8 cellular contexts compared by ENCODE assay signal in the genomic region with DNA sequence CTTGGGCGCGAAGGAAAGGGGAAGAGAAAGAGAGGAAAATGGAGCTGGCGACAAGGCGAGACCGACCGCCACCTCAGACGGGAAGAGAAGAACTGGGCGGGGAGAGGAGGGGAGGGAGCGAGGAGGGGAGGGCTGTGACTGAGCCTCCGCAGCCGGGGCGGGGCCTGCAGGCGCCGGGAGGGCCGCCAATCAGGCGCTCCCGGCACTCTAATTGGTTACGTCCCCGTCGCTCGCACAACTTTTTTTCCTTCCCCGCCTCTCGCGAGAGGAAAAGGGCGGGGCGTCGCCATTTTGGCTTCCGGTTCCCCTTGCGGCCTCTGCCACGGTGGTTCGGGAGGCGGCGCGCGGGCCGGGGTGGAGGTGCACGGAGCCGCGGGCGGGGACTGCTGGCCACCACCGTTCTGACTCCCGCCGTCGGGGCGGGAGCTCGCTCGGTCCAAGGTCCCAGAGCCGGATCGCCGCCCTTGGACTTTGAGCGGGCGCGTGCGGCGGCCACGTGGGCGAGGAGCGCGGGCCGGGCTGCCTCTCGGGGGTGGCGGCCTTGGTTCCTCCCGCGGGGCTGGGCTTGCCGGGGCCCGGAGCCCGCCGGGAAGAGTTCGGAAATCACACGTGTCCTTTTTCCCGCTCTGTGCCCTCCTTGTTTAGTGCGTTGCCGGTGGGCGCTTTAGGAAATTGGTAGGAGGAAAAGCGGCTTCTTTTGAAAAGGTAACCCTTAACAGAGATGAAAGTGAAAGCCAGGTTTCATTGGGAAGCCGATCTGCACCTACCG. TPM values are rescaled to one million over a fixed set of nuclear protein-coding genes. Genes with fewer than 3 reads are reported as not detected.
DNase-seq lines count a peak whose midpoint lies in the region; ATAC-seq, FAIRE-seq and TF ChIP-seq lines count a peak whose summit lies in the region.

Gene GDI2, minus strand, starts transcription at position 94 of the 769 bp plus-strand sequence. CDS start 176 bp downstream, outside the sequence.

- peak in 1 of 2 experiments; percentile 55; a peak in 1 of 3 replicates for TF ChIP-seq EP300 in H1 (IDR thresholded peaks at IDR 0.05; ENCODE audit: borderline replicate concordance in 1 of 2, low read depth in 2 of 2, low read length in 2 of 2)

- POLR2A ChIA-PET in H1 (lab: Charles Lee; ENCODE audit: partially characterized antibody): interaction anchor here (0.7 to 2.6 kb wide), 23 partner anchors 8 to 120 kb away, joined by 3 to 22 read pairs (median 4); partner anchors contain the start of genes ANKRD16 and FBH1

- H3K4me3 ChIP-seq in HUES48 (ENCODE audit: low read depth, low read length) (peak within 1 kb of the TSS; percentile 98), NT2/D1 (ENCODE audit: insufficient read length, low read depth) (peak within 1 kb of the TSS; percentile 82), H1 (ENCODE audit: extremely low read depth in 1 of 4, insufficient read depth in 2 of 4, low read depth in 3 of 4, low read length in 4 of 4) (peak within 1 kb of the TSS; percentile 90 to 98 (median 94)), mesenchymal stem cell (ENCODE audit: insufficient read depth in 1 of 2, low read depth in 1 of 2, low read length in 2 of 2) (peak within 1 kb of the TSS; percentile 98 to 100)

- TSS peak; percentile 86 for BruUV-seq in Calu3 (replicated peaks; lab: Mats Ljungman, UMichigan)

- intact Hi-C loops in Calu3 (cut with micrococcal nuclease; ENCODE audit: unreplicated experiment): loop anchor here (5.0 kb wide), 2 partner anchors 59 to 164 kb away; partner anchors contain the start of gene IL15RA

- CTCF ChIA-PET in Calu3 (lab: Charles Lee) (interaction anchor here (0.7 kb wide), 1 partner anchor 60 kb away, joined by 3 read pairs; no protein-coding TSS in a partner anchor), H1 (lab: Charles Lee; ENCODE audit: partially characterized antibody) (no interaction called here)
- CTCF ChIA-PET in activated CD8-positive, alpha-beta memory T cell treated with anti-CD3 and anti-CD28 coated beads, Interleukin-2, amount 10 ng/mL, durations not matched to agents 7 days and 5 days (lab: Charles Lee): interaction anchor here (0.6 to 1.6 kb wide), 7 partner anchors 45 to 293 kb away, joined by 3 to 6 read pairs (median 3); partner anchors contain the start of genes ANKRD16 and FBH1

- H2BK120ac ChIP-seq in H1 (replicated peaks; ENCODE audit: low read depth, low read length) (no peak within 1 kb of the TSS), mesenchymal stem cell (ENCODE audit: low read depth, low read length) (peak within 1 kb of the TSS; percentile 80)

- H3K4me3 Mint-ChIP-seq in Calu3 (ENCODE audit: low read depth, unreplicated experiment): peak within 1 kb of the TSS; percentile 86
- H3K4me3 Mint-ChIP-seq in activated CD8-positive, alpha-beta memory T cell treated with anti-CD3 and anti-CD28 coated beads, Interleukin-2, amount 10 ng/mL, durations not matched to agents 7 days and 5 days: peak within 1 kb of the TSS; percentile 91

- H3K4me1 Mint-ChIP-seq in Calu3 (ENCODE audit: low read depth, unreplicated experiment): peaks cover 18% of the 10 kb centered on the region
- H3K4me1 Mint-ChIP-seq in activated CD8-positive, alpha-beta memory T cell treated with anti-CD3 and anti-CD28 coated beads, Interleukin-2, amount 10 ng/mL, durations not matched to agents 7 days and 5 days: peaks cover 52% of the 10 kb centered on the region

- no peak within 1 kb of the TSS for H2BK20ac ChIP-seq in H1 (ENCODE audit: low read length)

- peak within 1 kb of the TSS; percentile 97 for H3K27ac Mint-ChIP-seq in Calu3 (ENCODE audit: unreplicated experiment)
- H3K27ac Mint-ChIP-seq in activated CD8-positive, alpha-beta memory T cell treated with anti-CD3 and anti-CD28 coated beads, Interleukin-2, amount 10 ng/mL, durations not matched to agents 7 days and 5 days: peak within 1 kb of the TSS; percentile 96

- H4K8ac ChIP-seq in H1 (ENCODE audit: extremely low read depth, insufficient read depth, low read length) (peak within 1 kb of the TSS; percentile 100), mesenchymal stem cell (ENCODE audit: low read length) (peak within 1 kb of the TSS; percentile 99)

- H3K27me3 ChIP-seq in HUES48 (ENCODE audit: control insufficient read depth, insufficient read depth, low read length) (no peaks in the 10 kb centered on the region), NT2/D1 (ENCODE audit: insufficient read depth, insufficient read length) (no peaks in the 10 kb centered on the region), H1 (replicated peaks in 1 of 4; ENCODE audit: control insufficient read depth in 3 of 4, extremely low read depth in 1 of 4, insufficient read depth in 3 of 4, low read length in 3 of 4) (no peaks in the 10 kb centered on the region), mesenchymal stem cell (ENCODE audit: control insufficient read depth in 1 of 2, insufficient read depth in 1 of 2, low read length in 2 of 2) (no peaks in the 10 kb centered on the region)

- H3K14ac ChIP-seq in H1 (ENCODE audit: insufficient read length) (no peak within 1 kb of the TSS), mesenchymal stem cell (ENCODE audit: low read length in 2 of 2) (peak within 1 kb of the TSS; percentile 76 to 100)

- WGBS in H1 (ENCODE audit: extremely low coverage in 1 of 2, insufficient coverage in 1 of 2, insufficient read length in 1 of 2, insufficient replicate concordance in 2 of 2, low coverage in 1 of 2, low lambda C conversion rate in 2 of 2, missing lambda C conversion rate in 1 of 2), 2 experiments: 2% methylated on average over 35 of the region's 77 CpGs; no CpG with 5 or more reads in 1 of the 2 experiments
- under 1% methylated on average over 71 of the region's 77 CpGs for WGBS in mesenchymal stem cell

- peak within 1 kb of the TSS; percentile 61; the same call in 1 of the 2 replicates for H2AK5ac ChIP-seq in H1 (ENCODE audit: low read depth, low read length)
- H2AK5ac ChIP-seq in mesenchymal stem cell (ENCODE audit: low read length, severe bottlenecking): no peak within 1 kb of the TSS

- peak; percentile 96 to 98 for TF ChIP-seq POLR2A in H1 (IDR thresholded peaks at IDR 0.05; ENCODE audit: control extremely low read depth in 1 of 2, low read depth in 2 of 2, low read length in 2 of 2)

- FAIRE-seq in H1 (lab: Jason Lieb, UNC): no peak

- H2AFZ ChIP-seq in H1 (ENCODE audit: low read length) (no peak within 1 kb of the TSS), mesenchymal stem cell (ENCODE audit: low read depth, low read length) (peak within 1 kb of the TSS; percentile 70)

- peak within 1 kb of the TSS; percentile 96 for H3K56ac ChIP-seq in H1 (replicated peaks; ENCODE audit: insufficient read length, low read depth, low read length)

- H3K23ac ChIP-seq in H1 (ENCODE audit: insufficient read length) (no peak within 1 kb of the TSS), mesenchymal stem cell (ENCODE audit: low read length in 2 of 2) (peak within 1 kb of the TSS in 1 of 2 experiments; percentile 86)

- H3K4me2 ChIP-seq in H1 (ENCODE audit: insufficient read depth in 1 of 2, low read depth in 2 of 2, low read length in 2 of 2) (peak within 1 kb of the TSS; percentile 73 to 81), mesenchymal stem cell (ENCODE audit: low read length, poor library complexity, severe bottlenecking) (peak within 1 kb of the TSS; percentile 81)

- peaks cover 6% of the 10 kb centered on the region for H3K23me2 ChIP-seq in H1 (ENCODE audit: low read depth, low read length)

- H3K36me3 Mint-ChIP-seq in Calu3 (ENCODE audit: insufficient read depth, unreplicated experiment): peaks cover 41% of the 10 kb centered on the region
- peaks cover 19% of the 10 kb centered on the region for H3K36me3 Mint-ChIP-seq in activated CD8-positive, alpha-beta memory T cell treated with anti-CD3 and anti-CD28 coated beads, Interleukin-2, amount 10 ng/mL, durations not matched to agents 7 days and 5 days

- ATAC-seq in GM21423 (IDR thresholded peaks at IDR 0.05; ENCODE audit: unreplicated experiment): peak; percentile 74
- peak; percentile 92 for ATAC-seq in activated CD8-positive, alpha-beta memory T cell treated with anti-CD3 and anti-CD28 coated beads, Interleukin-2, amount 10 ng/mL, durations not matched to agents 7 days and 5 days

- H4K91ac ChIP-seq in H1 (replicated peaks; ENCODE audit: insufficient read length, low read length) (peak within 1 kb of the TSS; percentile 85), mesenchymal stem cell (ENCODE audit: low read length) (peak within 1 kb of the TSS; percentile 100)

- peak within 1 kb of the TSS; percentile 100 for H4K5ac ChIP-seq in H1 (ENCODE audit: insufficient read length, low read depth, low read length)

- no peak for TF ChIP-seq CTCF in Calu3 (IDR thresholded peaks at IDR 0.05; ENCODE audit: unreplicated experiment)
- TF ChIP-seq CTCF in H1 (IDR thresholded peaks at IDR 0.05; ENCODE audit: control extremely low read depth in 1 of 3, insufficient read depth in 1 of 3, low read depth in 1 of 3, low read length in 3 of 3): no peak

- H3K4ac ChIP-seq in H1 (replicated peaks; ENCODE audit: insufficient read length, low read depth, low read length): peak within 1 kb of the TSS; percentile 98
- H3K4ac ChIP-seq in mesenchymal stem cell (ENCODE audit: low read depth in 1 of 2, low read length in 2 of 2): peak within 1 kb of the TSS; percentile 80 to 100

- H3K9me3 ChIP-seq in HUES48 (ENCODE audit: control insufficient read depth, insufficient read depth, low read length) (no peaks in the 10 kb centered on the region), NT2/D1 (ENCODE audit: insufficient read depth, low read length) (no peaks in the 10 kb centered on the region), H1 (ENCODE audit: insufficient read depth in 2 of 2, low read depth in 1 of 2, low read length in 1 of 2) (no peaks in the 10 kb centered on the region), mesenchymal stem cell (ENCODE audit: control insufficient read depth, low read length) (no peaks in the 10 kb centered on the region)

- peak within 1 kb of the TSS; percentile 98 for H3K27ac ChIP-seq in HUES48 (ENCODE audit: low read depth, low read length)
- H3K27ac ChIP-seq in H1 (ENCODE audit: low read depth, low read length): peak within 1 kb of the TSS; percentile 90
- H3K27ac ChIP-seq in mesenchymal stem cell (ENCODE audit: low read length, poor library complexity, severe bottlenecking): peak within 1 kb of the TSS; percentile 95

- H3K79me2 ChIP-seq in H1 (ENCODE audit: control insufficient read depth in 1 of 2, insufficient read depth in 2 of 2, low read length in 2 of 2): peaks cover 34 to 57% of the 10 kb centered on the region in 2 experiments

- H3K18ac ChIP-seq in H1 (ENCODE audit: extremely low read depth, low read length) (peak within 1 kb of the TSS; percentile 97), mesenchymal stem cell (ENCODE audit: low read depth in 1 of 2, low read length in 2 of 2) (peak within 1 kb of the TSS; percentile 100)

- peak within 1 kb of the TSS; percentile 96 for H2BK5ac ChIP-seq in H1 (ENCODE audit: low read depth, low read length)
- H2BK5ac ChIP-seq in mesenchymal stem cell (ENCODE audit: low read depth, low read length, poor library complexity, severe bottlenecking): peak within 1 kb of the TSS; percentile 98

- peaks cover 4% of the 10 kb centered on the region for H3K36me3 ChIP-seq in HUES48 (ENCODE audit: control insufficient read depth, insufficient read depth, low read length)
- peaks cover 16% of the 10 kb centered on the region for H3K36me3 ChIP-seq in NT2/D1 (ENCODE audit: insufficient read depth, insufficient read length, low read length)
- peaks cover 0 to 2% (median 0%) of the 10 kb centered on the region in 4 experiments; a peak in 2 of 8 replicates for H3K36me3 ChIP-seq in H1 (ENCODE audit: control insufficient read depth in 2 of 4, insufficient read depth in 4 of 4, low read length in 3 of 4)
- H3K36me3 ChIP-seq in mesenchymal stem cell (ENCODE audit: control insufficient read depth in 1 of 2, insufficient read depth in 2 of 2, low read depth in 1 of 2, low read length in 2 of 2): no peaks in the 10 kb centered on the region

- no peak; a peak in 1 of 4 replicates for TF ChIP-seq RAD21 in H1 (IDR thresholded peaks at IDR 0.05 in 1 of 2, conservative IDR thresholded peaks at IDR 0.05 in 1 of 2; ENCODE audit: low read depth in 2 of 2, low read length in 2 of 2)

- H3K9ac ChIP-seq in HUES48 (ENCODE audit: low read depth, low read length) (peak within 1 kb of the TSS; percentile 99), NT2/D1 (ENCODE audit: insufficient read length, low read depth) (peak within 1 kb of the TSS; percentile 95), H1 (replicated peaks in 1 of 4; ENCODE audit: extremely low read depth in 1 of 4, low read depth in 3 of 4, low read length in 3 of 4) (peak within 1 kb of the TSS; percentile 94 to 99 (median 98)), mesenchymal stem cell (ENCODE audit: low read length) (peak within 1 kb of the TSS; percentile 98)

- H2BK12ac ChIP-seq in H1 (ENCODE audit: low read depth, low read length): no peak within 1 kb of the TSS; the same call in 1 of the 2 replicates
- H2BK12ac ChIP-seq in mesenchymal stem cell (ENCODE audit: low read length in 2 of 2): peak within 1 kb of the TSS in 1 of 2 experiments; percentile 50

- peaks cover 9 to 20% of the 10 kb centered on the region in 2 experiments for H4K20me1 ChIP-seq in H1 (replicated peaks in 1 of 2; ENCODE audit: control insufficient read depth in 1 of 2, insufficient read depth in 2 of 2, low read length in 2 of 2)

- no peaks in the 10 kb centered on the region for H3K27me3 Mint-ChIP-seq in Calu3 (ENCODE audit: unreplicated experiment)
- H3K27me3 Mint-ChIP-seq in activated CD8-positive, alpha-beta memory T cell treated with anti-CD3 and anti-CD28 coated beads, Interleukin-2, amount 10 ng/mL, durations not matched to agents 7 days and 5 days: no peaks in the 10 kb centered on the region

- H3K79me1 ChIP-seq in H1 (ENCODE audit: low read depth, low read length) (no peaks in the 10 kb centered on the region; the same call in 1 of the 2 replicates), mesenchymal stem cell (replicated peaks; ENCODE audit: low read length, poor library complexity, severe bottlenecking) (peaks cover 4% of the 10 kb centered on the region)

- DNase-seq in Calu3: peak; percentile 97
- peak; percentile 83 for DNase-seq in NT2/D1 (ENCODE audit: low read depth, low spot score)
- peak; percentile 97 for DNase-seq in activated CD8-positive, alpha-beta memory T cell treated with anti-CD3 and anti-CD28 coated beads, Interleukin-2, amount 10 ng/mL, durations not matched to agents 7 days and 5 days
- peak; percentile 88 to 96 for DNase-seq in H1 (ENCODE audit: low read depth in 1 of 2, low spot score in 2 of 2)
- DNase-seq in mesenchymal stem cell: peak; percentile 98
- DNase-seq in stimulated activated CD8-positive, alpha-beta memory T cell treated with anti-CD3 and anti-CD28 coated beads, Interleukin-12 subunit alpha, Interleukin-12 subunit beta, amount 100 ng/mL, for 24 hours (ENCODE audit: extremely low read depth): peak; percentile 90

- no peaks in the 10 kb centered on the region for H3K9me3 Mint-ChIP-seq in Calu3 (ENCODE audit: low read depth, unreplicated experiment)
- no peaks in the 10 kb centered on the region for H3K9me3 Mint-ChIP-seq in activated CD8-positive, alpha-beta memory T cell treated with anti-CD3 and anti-CD28 coated beads, Interleukin-2, amount 10 ng/mL, durations not matched to agents 7 days and 5 days (ENCODE audit: low read depth)

- peaks cover 22% of the 10 kb centered on the region for H3K4me1 ChIP-seq in HUES48 (ENCODE audit: control insufficient read depth, insufficient read depth, low read length)
- no peaks in the 10 kb centered on the region for H3K4me1 ChIP-seq in NT2/D1 (ENCODE audit: insufficient read depth, insufficient read length)
- peaks cover 0 to 3% (median 0%) of the 10 kb centered on the region in 4 experiments; a peak in 1 of 7 replicates for H3K4me1 ChIP-seq in H1 (replicated peaks in 1 of 4; ENCODE audit: control insufficient read depth in 3 of 4, insufficient read depth in 4 of 4, low read length in 3 of 4)
- peaks cover 1% of the 10 kb centered on the region for H3K4me1 ChIP-seq in mesenchymal stem cell (ENCODE audit: control insufficient read depth, insufficient read depth, low read depth, low read length)

- H2BK15ac ChIP-seq in H1 (ENCODE audit: low read length) (0 out of 2 replicates have a peak within 1 kb of the TSS, but pooled peaks have one; percentile 96), mesenchymal stem cell (ENCODE audit: low read depth, poor library complexity, severe bottlenecking) (peak within 1 kb of the TSS; percentile 93)

RNA-seq across cellular contexts. Expression of gene GDI2, which starts in this region (rescaled TPM):
- 202 and 215 TPM in 2 replicates for total RNA-seq in Calu3 (2022)
- 100 to 1,000 TPM; 196 to 263 TPM for total RNA-seq in activated CD8-positive, alpha-beta memory T cell treated with anti-CD3 and anti-CD28 coated beads, Interleukin-2, amount 10 ng/mL, durations not matched to agents 7 days and 5 days
- total RNA-seq in H1 (2021; fragmentation: NEBNext Ultra II Directional; extraction: Animal tissue kit (Norgen Biotek cat#: 25700)): 368 and 385 TPM in 2 replicates
- 168 and 169 TPM in 2 replicates for polyA plus RNA-seq in H1 (2011; rRNA removed)
- polyA plus RNA-seq in H1 (2011; cell fraction: cytosol; rRNA removed): 220 TPM
- 87.8 TPM for polyA plus RNA-seq in H1 (2011; cell fraction: nucleus; rRNA removed)
- polyA plus RNA-seq in H1 (2012, experiment 1 of 2): 221 to 393 TPM (median 248 TPM) in 4 replicates
- polyA plus RNA-seq in H1 (2012, experiment 2 of 2): 32.4 TPM
- 216 TPM for polyA plus RNA-seq in H1 (2013, experiment 1 of 2)
- 215 TPM for polyA plus RNA-seq in H1 (2013, experiment 2 of 2)
- polyA minus RNA-seq in H1 (2011; rRNA and poly(A)+ RNA removed): 172 and 297 TPM in 2 replicates
- polyA minus RNA-seq in H1 (2011; cell fraction: cytosol; rRNA and poly(A)+ RNA removed): 300 TPM
- polyA minus RNA-seq in H1 (2011; cell fraction: nucleus; rRNA and poly(A)+ RNA removed): 219 TPM
- polyA plus RNA-seq in mesenchymal stem cell (2013, experiment 1 of 2): 202 TPM
- polyA plus RNA-seq in mesenchymal stem cell (2013, experiment 2 of 2): 204 TPM

Comparison
In these comparisons a context has a peak if more than half of its experiments do, and no peak if none do; other contexts are left out.
1. Peak in every context shown above with its lines: DNase-seq, ATAC-seq, H3K4me3 ChIP-seq and H3K27ac ChIP-seq.